Comparison of ENCODE assay signal across 8 cellular contexts in genomic region chr16:68244903-68245853, GRCh38. TPM values are rescaled to one million over a fixed set of nuclear protein-coding genes. Genes with fewer than 3 reads are reported as not detected.
DNase-seq lines count a peak whose midpoint lies in the region; ATAC-seq and TF ChIP-seq lines count a peak whose summit lies in the region.

TSS of gene PLA2G15 (plus strand) at chr16:68245373. CDS start at chr16:68245427, 54 bp downstream.

- POLR2A ChIA-PET in AG04449 (lab: Yijun Ruan, JAX): interaction anchor here (0.6 to 3.3 kb wide), 4 partner anchors 20 to 300 kb away, joined by 3 to 17 read pairs (median 4); partner anchors contain the start of genes PRMT7, SLC7A6 and SLC7A6OS

- H3K4me3 ChIP-seq in AG04449 (ENCODE audit: low read depth, low read length): peak within 1 kb of the TSS; percentile 99

- TF ChIP-seq CTCF in AG04449 (IDR thresholded peaks at IDR 0.05; ENCODE audit: insufficient read depth, low read length, missing control alignments): no peak

- CTCF ChIA-PET in AG04449 (lab: Yijun Ruan, JAX): interaction anchor here (0.9 to 7.2 kb wide), 5 partner anchors 12 to 152 kb away, joined by 3 to 67 read pairs (median 12); partner anchors contain the start of gene SLC7A6

- ATAC-seq in GM18858 (IDR thresholded peaks at IDR 0.05; ENCODE audit: unreplicated experiment) (peak; percentile 71), HG03064 (IDR thresholded peaks at IDR 0.05; ENCODE audit: low read depth, unreplicated experiment) (peak; percentile 62)

- DNase-seq in AG04449 (ENCODE audit: low read depth, low spot score) (peak; percentile 73), NCI-H226 (peak; percentile 84), cerebellum (ENCODE audit: low spot score) (peak; percentile 98), kidney glomerular epithelial cell (lab: John Stamatoyannopoulos, UW) (peak; percentile 85)
- peak; percentile 95 for DNase-seq in activated CD4-positive, CD25-positive, alpha-beta regulatory T cell treated with anti-CD3 and anti-CD28 coated beads, Interleukin-2, amount 50 U/mL, for 72 hours
- peak; percentile 97 for DNase-seq in stimulated activated CD4-positive, alpha-beta T cell treated with anti-CD3 and anti-CD28 coated beads, Interleukin-15, amount 100 ng/mL, for 24 hours

RNA-seq across cellular contexts. Expression of gene PLA2G15, which starts in this region (rescaled TPM):
- 13.2 TPM for total RNA-seq in cerebellum

Comparison
In these comparisons a context has a peak if more than half of its experiments do, and no peak if none do; other contexts are left out.
1. Peak in every context shown above with its lines: DNase-seq, ATAC-seq and H3K4me3 ChIP-seq.